Comparison of ENCODE assay signal across 1 cellular context in genomic region chr1:44609768-44610526, GRCh38.
A peak's percentile ranks its signal among the peaks of the same experiment; 100 is the strongest.
TF ChIP-seq lines count a peak whose summit lies in the region.

No MANE protein-coding gene starts in this region.

TF ChIP-seq in K562, 482 proteins besides CTCF, POLR2A, EP300 and RAD21 (continued from another document):
- TF ChIP-seq HBP1 (CRISPR knock-in tag; IDR thresholded peaks at IDR 0.05) (no peak), ZNF224 (CRISPR knock-in tag; IDR thresholded peaks at IDR 0.05) (no peak), PTRF (tag; IDR thresholded peaks at IDR 0.05) (no peak), ESRRA (IDR thresholded peaks at IDR 0.05; ENCODE audit: borderline replicate concordance, low read depth) (no peak), HCFC1 (IDR thresholded peaks at IDR 0.05; ENCODE audit: low read depth, low read length) (no peak), POLR2H (tag; IDR thresholded peaks at IDR 0.05; ENCODE audit: low read depth) (no peak), ZNF134 (CRISPR knock-in tag; conservative IDR thresholded peaks at IDR 0.05) (no peak), ZBTB49 (CRISPR knock-in tag; IDR thresholded peaks at IDR 0.05; ENCODE audit: borderline replicate concordance) (no peak), ZKSCAN3 (CRISPR knock-in tag; IDR thresholded peaks at IDR 0.05) (no peak), ATF2 (CRISPR knock-in tag; IDR thresholded peaks at IDR 0.05) (no peak), ETS1 (conservative IDR thresholded peaks at IDR 0.05; ENCODE audit: control insufficient read depth, low read depth, low read length) (no peak), KDM4B (IDR thresholded peaks at IDR 0.05; ENCODE audit: borderline replicate concordance in 2 of 2, low read depth in 1 of 2) (no peak), ZKSCAN1 (IDR thresholded peaks at IDR 0.05; ENCODE audit: low read depth, low read length) (peak; percentile 33; the same call in 1 of the 2 replicates), KLF16 (IDR thresholded peaks at IDR 0.05) (peak; percentile 80), ZNF766 (CRISPR knock-in tag; conservative IDR thresholded peaks at IDR 0.05) (no peak), POLR3G (IDR thresholded peaks at IDR 0.05; ENCODE audit: extremely low read depth, insufficient read length, insufficient replicate concordance) (no peak), ZNF408 (CRISPR knock-in tag; IDR thresholded peaks at IDR 0.05; ENCODE audit: low read depth) (no peak), SUPT5H (IDR thresholded peaks at IDR 0.05) (no peak), TAF1 (IDR thresholded peaks at IDR 0.05; ENCODE audit: control insufficient read depth, extremely low read depth, insufficient read depth, low read length, severe bottlenecking) (no peak), FOSL1 (tag; conservative IDR thresholded peaks at IDR 0.05) (no peak), MITF (IDR thresholded peaks at IDR 0.05) (peak; percentile 61; the same call in 1 of the 2 replicates), WHSC1 (IDR thresholded peaks at IDR 0.05; ENCODE audit: low read length) (no peak), MBD2 (IDR thresholded peaks at IDR 0.05; ENCODE audit: borderline replicate concordance, low read depth) (no peak; the same call in 1 of the 2 replicates), PYGO2 (tag; IDR thresholded peaks at IDR 0.05) (no peak), ZHX1 (conservative IDR thresholded peaks at IDR 0.05; ENCODE audit: low read length) (no peak), PTBP1 (IDR thresholded peaks at IDR 0.05; ENCODE audit: low read depth, low read length) (no peak), RCOR1 (IDR thresholded peaks at IDR 0.05; ENCODE audit: borderline replicate concordance in 1 of 2, low read depth in 2 of 2, low read length in 2 of 2) (peak; percentile 24 to 94; a peak in 3 of 4 replicates), ZBTB12 (CRISPR knock-in tag; IDR thresholded peaks at IDR 0.05) (no peak)
- TF ChIP-seq, protein P1, sequence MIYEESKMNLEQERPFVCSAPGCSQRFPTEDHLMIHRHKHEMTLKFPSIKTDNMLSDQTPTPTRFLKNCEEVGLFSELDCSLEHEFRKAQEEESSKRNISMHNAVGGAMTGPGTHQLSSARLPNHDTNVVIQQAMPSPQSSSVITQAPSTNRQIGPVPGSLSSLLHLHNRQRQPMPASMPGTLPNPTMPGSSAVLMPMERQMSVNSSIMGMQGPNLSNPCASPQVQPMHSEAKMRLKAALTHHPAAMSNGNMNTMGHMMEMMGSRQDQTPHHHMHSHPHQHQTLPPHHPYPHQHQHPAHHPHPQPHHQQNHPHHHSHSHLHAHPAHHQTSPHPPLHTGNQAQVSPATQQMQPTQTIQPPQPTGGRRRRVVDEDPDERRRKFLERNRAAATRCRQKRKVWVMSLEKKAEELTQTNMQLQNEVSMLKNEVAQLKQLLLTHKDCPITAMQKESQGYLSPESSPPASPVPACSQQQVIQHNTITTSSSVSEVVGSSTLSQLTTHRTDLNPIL (CRISPR knock-in tag; IDR thresholded peaks at IDR 0.05): no peak
- TF ChIP-seq, protein P2, sequence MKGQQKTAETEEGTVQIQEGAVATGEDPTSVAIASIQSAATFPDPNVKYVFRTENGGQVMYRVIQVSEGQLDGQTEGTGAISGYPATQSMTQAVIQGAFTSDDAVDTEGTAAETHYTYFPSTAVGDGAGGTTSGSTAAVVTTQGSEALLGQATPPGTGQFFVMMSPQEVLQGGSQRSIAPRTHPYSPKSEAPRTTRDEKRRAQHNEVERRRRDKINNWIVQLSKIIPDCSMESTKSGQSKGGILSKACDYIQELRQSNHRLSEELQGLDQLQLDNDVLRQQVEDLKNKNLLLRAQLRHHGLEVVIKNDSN (CRISPR knock-in tag; IDR thresholded peaks at IDR 0.05): 0 out of 2 replicates have a peak, but pooled peaks have one; percentile 30
- TF ChIP-seq, protein P3, sequence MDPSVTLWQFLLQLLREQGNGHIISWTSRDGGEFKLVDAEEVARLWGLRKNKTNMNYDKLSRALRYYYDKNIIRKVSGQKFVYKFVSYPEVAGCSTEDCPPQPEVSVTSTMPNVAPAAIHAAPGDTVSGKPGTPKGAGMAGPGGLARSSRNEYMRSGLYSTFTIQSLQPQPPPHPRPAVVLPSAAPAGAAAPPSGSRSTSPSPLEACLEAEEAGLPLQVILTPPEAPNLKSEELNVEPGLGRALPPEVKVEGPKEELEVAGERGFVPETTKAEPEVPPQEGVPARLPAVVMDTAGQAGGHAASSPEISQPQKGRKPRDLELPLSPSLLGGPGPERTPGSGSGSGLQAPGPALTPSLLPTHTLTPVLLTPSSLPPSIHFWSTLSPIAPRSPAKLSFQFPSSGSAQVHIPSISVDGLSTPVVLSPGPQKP (CRISPR knock-in tag; IDR thresholded peaks at IDR 0.05): no peak
- TF ChIP-seq, protein P4, sequence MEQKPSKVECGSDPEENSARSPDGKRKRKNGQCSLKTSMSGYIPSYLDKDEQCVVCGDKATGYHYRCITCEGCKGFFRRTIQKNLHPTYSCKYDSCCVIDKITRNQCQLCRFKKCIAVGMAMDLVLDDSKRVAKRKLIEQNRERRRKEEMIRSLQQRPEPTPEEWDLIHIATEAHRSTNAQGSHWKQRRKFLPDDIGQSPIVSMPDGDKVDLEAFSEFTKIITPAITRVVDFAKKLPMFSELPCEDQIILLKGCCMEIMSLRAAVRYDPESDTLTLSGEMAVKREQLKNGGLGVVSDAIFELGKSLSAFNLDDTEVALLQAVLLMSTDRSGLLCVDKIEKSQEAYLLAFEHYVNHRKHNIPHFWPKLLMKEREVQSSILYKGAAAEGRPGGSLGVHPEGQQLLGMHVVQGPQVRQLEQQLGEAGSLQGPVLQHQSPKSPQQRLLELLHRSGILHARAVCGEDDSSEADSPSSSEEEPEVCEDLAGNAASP (IDR thresholded peaks at IDR 0.05): no peak
- TF ChIP-seq, protein P5, sequence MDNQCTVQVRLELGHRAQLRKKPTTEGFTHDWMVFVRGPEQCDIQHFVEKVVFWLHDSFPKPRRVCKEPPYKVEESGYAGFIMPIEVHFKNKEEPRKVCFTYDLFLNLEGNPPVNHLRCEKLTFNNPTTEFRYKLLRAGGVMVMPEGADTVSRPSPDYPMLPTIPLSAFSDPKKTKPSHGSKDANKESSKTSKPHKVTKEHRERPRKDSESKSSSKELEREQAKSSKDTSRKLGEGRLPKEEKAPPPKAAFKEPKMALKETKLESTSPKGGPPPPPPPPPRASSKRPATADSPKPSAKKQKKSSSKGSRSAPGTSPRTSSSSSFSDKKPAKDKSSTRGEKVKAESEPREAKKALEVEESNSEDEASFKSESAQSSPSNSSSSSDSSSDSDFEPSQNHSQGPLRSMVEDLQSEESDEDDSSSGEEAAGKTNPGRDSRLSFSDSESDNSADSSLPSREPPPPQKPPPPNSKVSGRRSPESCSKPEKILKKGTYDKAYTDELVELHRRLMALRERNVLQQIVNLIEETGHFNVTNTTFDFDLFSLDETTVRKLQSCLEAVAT (IDR thresholded peaks at IDR 0.05): 0 out of 4 replicates have a peak, but pooled peaks have one; percentile 16
TF ChIP-seq in K562: peak in this region for 85.
